20 cellular contexts compared by ENCODE assay signal in the genomic region with DNA sequence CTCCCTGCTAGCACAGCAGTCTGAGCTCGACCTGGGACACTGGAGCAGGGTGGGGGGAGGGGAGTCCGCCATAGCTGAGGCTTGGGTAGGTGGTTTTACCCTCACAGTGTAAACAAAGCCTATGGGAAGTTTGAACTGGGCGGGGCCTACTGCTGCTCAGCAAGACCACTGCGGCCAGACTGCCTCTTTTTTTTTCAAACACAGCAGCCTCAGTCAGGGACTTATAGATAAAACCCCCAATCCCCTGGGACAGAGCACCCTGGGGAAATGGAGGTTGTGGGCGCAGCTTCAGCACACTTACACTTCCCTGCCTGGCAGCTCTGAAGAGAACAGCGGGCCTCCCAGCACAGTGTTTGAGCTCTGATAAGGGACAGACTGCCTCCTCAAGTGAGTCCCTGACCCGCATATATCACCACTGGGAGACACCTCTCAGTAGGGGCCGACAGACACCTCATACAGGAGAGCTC.
DNase-seq lines count a peak whose midpoint lies in the region; ATAC-seq lines count a peak whose summit lies in the region.
"Had no signal": no experiment of that assay in that cellular context is flagged by ENCODE, and none has a peak within 500 bp of the region (broad histone marks: within the 10 kb centered on the region; RNA-seq: fewer than 3 reads in every experiment).

No MANE protein-coding gene starts in this region.

- H3K27me3 Mint-ChIP-seq in naive B cell, result peaks cover 0 to 35% (median 5%) of the 10 kb centered on the region in 3 donors
- H3K27me3 Mint-ChIP-seq in activated CD8-positive, alpha-beta memory T cell treated with anti-CD3 and anti-CD28 coated beads, Interleukin-2, amount 10 ng/mL, durations not matched to agents 7 days and 5 days, result peaks cover 17% of the 10 kb centered on the region

- H3K4me3 Mint-ChIP-seq in naive B cell, result peak overlapping the region in 2 of 8 donors; percentile 6 to 39
- H3K4me3 Mint-ChIP-seq in activated CD8-positive, alpha-beta memory T cell treated with anti-CD3 and anti-CD28 coated beads, Interleukin-2, amount 10 ng/mL, durations not matched to agents 7 days and 5 days, result no peak overlapping the region
- H3K4me3 Mint-ChIP-seq: effector memory CD8-positive, alpha-beta T cell; nephron had no signal

- peaks cover 0 to 5% (median 0%) of the 10 kb centered on the region in 7 donors for H3K9me3 Mint-ChIP-seq in naive B cell
- no peaks in the 10 kb centered on the region for H3K9me3 Mint-ChIP-seq in activated CD8-positive, alpha-beta memory T cell treated with anti-CD3 and anti-CD28 coated beads, Interleukin-2, amount 10 ng/mL, durations not matched to agents 7 days and 5 days (ENCODE audit: low read depth)
- H3K9me3 Mint-ChIP-seq: effector memory CD8-positive, alpha-beta T cell had no signal

- CTCF ChIA-PET in activated CD8-positive, alpha-beta memory T cell treated with anti-CD3 and anti-CD28 coated beads, Interleukin-2, amount 10 ng/mL, durations not matched to agents 7 days and 5 days (lab: Charles Lee), result interaction anchor here (0.8 kb wide), 1 partner anchor 171 kb away, joined by 3 read pairs; no protein-coding TSS in a partner anchor

- ATAC-seq in GM18868 (IDR thresholded peaks at IDR 0.05; ENCODE audit: unreplicated experiment) (peak; percentile 92), HG02588 (IDR thresholded peaks at IDR 0.05; ENCODE audit: unreplicated experiment) (peak; percentile 82), naive B cell (ENCODE audit: low read depth in 2 of 2) (peak; percentile 52 to 74)
- no peak for ATAC-seq in activated CD8-positive, alpha-beta memory T cell treated with anti-CD3 and anti-CD28 coated beads, Interleukin-2, amount 10 ng/mL, durations not matched to agents 7 days and 5 days
- ATAC-seq: effector memory CD8-positive, alpha-beta T cell; heart left ventricle had no signal

- DNase-seq in OCI-M2 (lab: John Stamatoyannopoulos, UW; ENCODE audit: unreplicated experiment) (peak; percentile 12), naive B cell (peak; percentile 24), NCI-H2029 (lab: John Stamatoyannopoulos, UW) (no peak), KG1 (lab: John Stamatoyannopoulos, UW) (no peak)
- no peak for DNase-seq in NK-92 treated with Interleukin-12 subunit alpha and Interleukin-12 subunit beta, amount 100 ng/mL, for 24 hours (lab: John Stamatoyannopoulos, UW)
- DNase-seq in activated CD8-positive, alpha-beta memory T cell treated with anti-CD3 and anti-CD28 coated beads, Interleukin-2, amount 10 ng/mL, durations not matched to agents 7 days and 5 days, result no peak
- DNase-seq: activated naive CD4-positive, alpha-beta T cell treated with anti-CD3 and anti-CD28 coated beads, Interleukin-2, amount 50 U/mL, for 16 hours; activated T-cell treated with anti-CD3 and anti-CD28 coated beads, Interleukin-2, amount 50 U/mL, for 1 hour; Calu3; effector memory CD8-positive, alpha-beta T cell; GDM1; HCEC 1CT; heart left ventricle; NCI-H1417; NCI-H2171 treated with DMSO at 0.1 percent for 48 hours; NCI-H774; stimulated activated CD4-positive, alpha-beta T cell treated with anti-CD3 and anti-CD28 coated beads, Interleukin-4, amount 100 ng/mL, for 1 hour had no signal

- no peak overlapping the region for H3K27ac Mint-ChIP-seq in naive B cell
- no peak overlapping the region for H3K27ac Mint-ChIP-seq in activated CD8-positive, alpha-beta memory T cell treated with anti-CD3 and anti-CD28 coated beads, Interleukin-2, amount 10 ng/mL, durations not matched to agents 7 days and 5 days
- H3K27ac Mint-ChIP-seq: effector memory CD8-positive, alpha-beta T cell; nephron had no signal

- H3K36me3 Mint-ChIP-seq in naive B cell, result no peaks in the 10 kb centered on the region
- H3K36me3 Mint-ChIP-seq in activated CD8-positive, alpha-beta memory T cell treated with anti-CD3 and anti-CD28 coated beads, Interleukin-2, amount 10 ng/mL, durations not matched to agents 7 days and 5 days, result no peaks in the 10 kb centered on the region

- peaks cover 18 to 45% (median 22%) of the 10 kb centered on the region in 3 donors for H3K4me1 Mint-ChIP-seq in naive B cell
- peaks cover 7% of the 10 kb centered on the region for H3K4me1 Mint-ChIP-seq in activated CD8-positive, alpha-beta memory T cell treated with anti-CD3 and anti-CD28 coated beads, Interleukin-2, amount 10 ng/mL, durations not matched to agents 7 days and 5 days
- H3K4me1 Mint-ChIP-seq: nephron had no signal

Comparison
In these comparisons a context has a peak if more than half of its experiments do, and no peak if none do; other contexts are left out.
1. DNase-seq: peak in OCI-M2 (single experiment) and naive B cell (single experiment); none in NCI-H2029 (single experiment), NK-92 treated with Interleukin-12 subunit alpha and Interleukin-12 subunit beta, amount 100 ng/mL, for 24 hours (single experiment), KG1 (single experiment) and activated CD8-positive, alpha-beta memory T cell treated with anti-CD3 and anti-CD28 coated beads, Interleukin-2, amount 10 ng/mL, durations not matched to agents 7 days and 5 days (single experiment).